In genomic region chr2:82234283-82234682, GRCh38 we compare ENCODE assay signal across 23 cellular contexts.
DNase-seq lines count a peak whose midpoint lies in the region; ATAC-seq and TF ChIP-seq lines count a peak whose summit lies in the region.
"Had no signal": no experiment of that assay in that cellular context is flagged by ENCODE, and none has a peak within 500 bp of the region (broad histone marks: within the 10 kb centered on the region; RNA-seq: fewer than 3 reads in every experiment).

No MANE protein-coding gene starts in this region.

- no peaks in the 10 kb centered on the region for H3K9me3 Mint-ChIP-seq in GM23338

- H3K27me3 Mint-ChIP-seq in GM23338 (ENCODE audit: insufficient read depth, low read depth, poor library complexity): no peaks in the 10 kb centered on the region
- H3K27me3 Mint-ChIP-seq: activated CD4-positive, alpha-beta T cell treated with anti-CD3 and anti-CD28 coated beads, Interleukin-2, amount 10 ng/mL, durations not matched to agents 7 days and 5 days; activated T-helper 17 cell treated with anti-CD3 and anti-CD28 coated beads, Interleukin-2, amount 50 U/mL, for 72 hours; central memory CD8-positive, alpha-beta T cell; T-cell had no signal

- no peaks in the 10 kb centered on the region for H3K4me1 ChIP-seq in GM23338 (ENCODE audit: insufficient read depth)
- H3K4me1 ChIP-seq in trophoblast cell (ENCODE audit: control insufficient read depth in 1 of 2, insufficient read depth in 2 of 2, low read length in 2 of 2): no peaks in the 10 kb centered on the region
- H3K4me1 ChIP-seq: ascending aorta, lower lobe of right lung had no signal

- no peaks in the 10 kb centered on the region for H3F3A ChIP-seq in GM23338 (replicated peaks; ENCODE audit: low read depth)

- H4K20me1 ChIP-seq in GM23338 (replicated peaks; ENCODE audit: insufficient read depth): no peaks in the 10 kb centered on the region

- H3K9ac ChIP-seq in trophoblast cell (ENCODE audit: low read length): no peak overlapping the region

- H4K12ac ChIP-seq in trophoblast cell (ENCODE audit: low read depth, low read length): no peak overlapping the region

- H3K4me3 ChIP-seq in GM23338 (no peak overlapping the region), trophoblast cell (ENCODE audit: low read depth, low read length) (no peak overlapping the region)
- H3K4me3 ChIP-seq: ascending aorta, lower lobe of right lung, thoracic aorta had no signal

- H3K27ac ChIP-seq in GM23338 (ENCODE audit: low read depth) (no peak overlapping the region), trophoblast cell (ENCODE audit: low read depth, low read length) (no peak overlapping the region)
- H3K27ac ChIP-seq: ascending aorta, lower lobe of right lung, thoracic aorta had no signal

- no peak overlapping the region for H2AK5ac ChIP-seq in trophoblast cell (ENCODE audit: low read length)

- H2BK5ac ChIP-seq in trophoblast cell (ENCODE audit: low read depth, low read length, poor library complexity): no peak overlapping the region

- no peak overlapping the region for H4K8ac ChIP-seq in trophoblast cell (ENCODE audit: low read depth, low read length)

- no peak overlapping the region for H4K91ac ChIP-seq in trophoblast cell (ENCODE audit: low read depth, low read length)

- no peak overlapping the region for H3K14ac ChIP-seq in trophoblast cell (ENCODE audit: low read length)

- no peak overlapping the region for H3K4ac ChIP-seq in trophoblast cell (ENCODE audit: low read depth, low read length)

- H3K9me3 ChIP-seq in trophoblast cell (ENCODE audit: insufficient read depth, low read depth, low read length): no peaks in the 10 kb centered on the region
- H3K9me3 ChIP-seq: ascending aorta, lower lobe of right lung, thoracic aorta had no signal

- no peaks in the 10 kb centered on the region for H3K36me3 Mint-ChIP-seq in GM23338 (ENCODE audit: low read depth)
- H3K36me3 Mint-ChIP-seq: activated naive CD4-positive, alpha-beta T cell treated with anti-CD3 and anti-CD28 coated beads, Interleukin-2, amount 50 U/mL, for 72 hours; T-cell had no signal

- H3K4me1 Mint-ChIP-seq in GM23338: no peaks in the 10 kb centered on the region
- H3K4me1 Mint-ChIP-seq: activated CD4-positive, alpha-beta T cell treated with anti-CD3 and anti-CD28 coated beads, Interleukin-2, amount 10 ng/mL, durations not matched to agents 7 days and 5 days; activated T-helper 17 cell treated with anti-CD3 and anti-CD28 coated beads, Interleukin-2, amount 50 U/mL, for 72 hours; central memory CD8-positive, alpha-beta T cell; T-cell had no signal

- H3K4me2 ChIP-seq in GM23338: no peak overlapping the region
- no peak overlapping the region for H3K4me2 ChIP-seq in trophoblast cell (ENCODE audit: low read length)

- in situ Hi-C loops in SK-MEL-5 (cut with HindIII; ENCODE audit: low pct_unique_long_range_greater_than_20kb, low sequenced_read_pairs): no loop called here

- H3K79me1 ChIP-seq in trophoblast cell (ENCODE audit: low read length): no peaks in the 10 kb centered on the region

- no peak overlapping the region for H3K4me3 Mint-ChIP-seq in GM23338
- H3K4me3 Mint-ChIP-seq: activated CD4-positive, alpha-beta T cell treated with anti-CD3 and anti-CD28 coated beads, Interleukin-2, amount 10 ng/mL, durations not matched to agents 7 days and 5 days; activated T-helper 17 cell treated with anti-CD3 and anti-CD28 coated beads, Interleukin-2, amount 50 U/mL, for 72 hours; central memory CD8-positive, alpha-beta T cell; T-cell had no signal

- H3K27me3 ChIP-seq in GM23338 (ENCODE audit: insufficient read depth) (no peaks in the 10 kb centered on the region), trophoblast cell (ENCODE audit: insufficient read depth, low read length) (no peaks in the 10 kb centered on the region)
- H3K27me3 ChIP-seq: ascending aorta had no signal

- no peak overlapping the region for H3K23ac ChIP-seq in trophoblast cell (ENCODE audit: low read length)

- ATAC-seq in GM23338 (no peak), HG03469 (IDR thresholded peaks at IDR 0.05; ENCODE audit: unreplicated experiment) (no peak)
- ATAC-seq: activated naive CD4-positive, alpha-beta T cell treated with anti-CD3 and anti-CD28 coated beads, Interleukin-2, amount 50 U/mL, for 72 hours; activated T-helper 17 cell treated with anti-CD3 and anti-CD28 coated beads, Interleukin-2, amount 50 U/mL, for 72 hours; lower lobe of right lung; T-cell had no signal

- DNase-seq in GM23338 (ENCODE audit: low spot score): peak; percentile 4
- peak; percentile 10 for DNase-seq in LoVo (ENCODE audit: low spot score)
- DNase-seq in SK-MEL-5 (ENCODE audit: low read depth, low spot score): peak; percentile 44
- peak; percentile 21 for DNase-seq in myocyte (ENCODE audit: low read depth)
- DNase-seq in trophoblast cell: no peak
- DNase-seq in cerebellar nuclear complex (lab: John Stamatoyannopoulos, UW): no peak
- DNase-seq: activated CD4-positive, alpha-beta T cell treated with anti-CD3 and anti-CD28 coated beads, Interleukin-2, amount 10 ng/mL, durations not matched to agents 7 days and 5 days; activated CD8-positive, alpha-beta memory T cell treated with anti-CD3 and anti-CD28 coated beads, Interleukin-2, amount 50 U/mL, for 4 hours; AML-193; DMS79 treated with DMSO at 0.1 percent for 48 hours; foreskin fibroblast; lower lobe of right lung; NCI-H2081 treated with DMSO at 0.1 percent for 48 hours; NCI-H510A; nucleus accumbens; stimulated activated naive CD4-positive, alpha-beta T cell; T-cell had no signal

- WGBS in trophoblast cell (ENCODE audit: extremely low coverage, insufficient coverage, insufficient read length): no CpG with 5 or more reads among the region's 6 CpGs

- no peak overlapping the region for H2BK12ac ChIP-seq in trophoblast cell (ENCODE audit: low read length)

- H3K36me3 ChIP-seq in GM23338 (ENCODE audit: insufficient read depth) (no peaks in the 10 kb centered on the region), trophoblast cell (ENCODE audit: control insufficient read depth in 1 of 2, insufficient read depth in 2 of 2, low read length in 2 of 2) (no peaks in the 10 kb centered on the region)
- H3K36me3 ChIP-seq: ascending aorta, lower lobe of right lung, thoracic aorta had no signal

- no peaks in the 10 kb centered on the region for H3K79me2 ChIP-seq in GM23338 (replicated peaks; ENCODE audit: insufficient read depth)
- H3K79me2 ChIP-seq in trophoblast cell (ENCODE audit: control insufficient read depth, insufficient read depth, low read length, poor library complexity): no peaks in the 10 kb centered on the region

- H3K18ac ChIP-seq in trophoblast cell (ENCODE audit: low read length): no peak overlapping the region

- peak; percentile 42 to 60 for TF ChIP-seq CTCF in GM23338 (conservative IDR thresholded peaks at IDR 0.05; ENCODE audit: low read depth in 2 of 2)

- no peak overlapping the region for H2AFZ ChIP-seq in GM23338
- no peak overlapping the region for H2AFZ ChIP-seq in trophoblast cell (ENCODE audit: insufficient read depth, low read length, poor library complexity)

- H2BK120ac ChIP-seq in trophoblast cell (ENCODE audit: insufficient read depth, low read length, poor library complexity): no peak overlapping the region

- H3K27ac Mint-ChIP-seq in GM23338: no peak overlapping the region
- H3K27ac Mint-ChIP-seq: activated CD4-positive, alpha-beta T cell treated with anti-CD3 and anti-CD28 coated beads, Interleukin-2, amount 10 ng/mL, durations not matched to agents 7 days and 5 days; activated naive CD4-positive, alpha-beta T cell treated with anti-CD3 and anti-CD28 coated beads, Interleukin-2, amount 50 U/mL, for 72 hours; activated T-helper 17 cell treated with anti-CD3 and anti-CD28 coated beads, Interleukin-2, amount 50 U/mL, for 72 hours; T-cell had no signal

- H3K9me2 ChIP-seq in GM23338 (ENCODE audit: insufficient read depth): no peaks in the 10 kb centered on the region

TF ChIP-seq in GM23338, 12 proteins besides CTCF, POLR2A, EP300 and RAD21:
- TF ChIP-seq JUNB (IDR thresholded peaks at IDR 0.05; ENCODE audit: unreplicated experiment): no peak
- TF ChIP-seq ZNF331 (CRISPR knock-in tag; IDR thresholded peaks at IDR 0.05; ENCODE audit: low read depth): no peak
- TF ChIP-seq STAT1 (IDR thresholded peaks at IDR 0.05; ENCODE audit: unreplicated experiment): no peak
TF ChIP-seq in GM23338: peak in this region for 0.

Comparison
In these comparisons a context has a peak if more than half of its experiments do, and no peak if none do; other contexts are left out.
1. DNase-seq: peak in GM23338 (single experiment), LoVo (single experiment), SK-MEL-5 (single experiment) and myocyte (single experiment); none in trophoblast cell (0 of 2) and cerebellar nuclear complex (0 of 2).